1 cellular context compared by ENCODE assay signal in the genomic region with DNA sequence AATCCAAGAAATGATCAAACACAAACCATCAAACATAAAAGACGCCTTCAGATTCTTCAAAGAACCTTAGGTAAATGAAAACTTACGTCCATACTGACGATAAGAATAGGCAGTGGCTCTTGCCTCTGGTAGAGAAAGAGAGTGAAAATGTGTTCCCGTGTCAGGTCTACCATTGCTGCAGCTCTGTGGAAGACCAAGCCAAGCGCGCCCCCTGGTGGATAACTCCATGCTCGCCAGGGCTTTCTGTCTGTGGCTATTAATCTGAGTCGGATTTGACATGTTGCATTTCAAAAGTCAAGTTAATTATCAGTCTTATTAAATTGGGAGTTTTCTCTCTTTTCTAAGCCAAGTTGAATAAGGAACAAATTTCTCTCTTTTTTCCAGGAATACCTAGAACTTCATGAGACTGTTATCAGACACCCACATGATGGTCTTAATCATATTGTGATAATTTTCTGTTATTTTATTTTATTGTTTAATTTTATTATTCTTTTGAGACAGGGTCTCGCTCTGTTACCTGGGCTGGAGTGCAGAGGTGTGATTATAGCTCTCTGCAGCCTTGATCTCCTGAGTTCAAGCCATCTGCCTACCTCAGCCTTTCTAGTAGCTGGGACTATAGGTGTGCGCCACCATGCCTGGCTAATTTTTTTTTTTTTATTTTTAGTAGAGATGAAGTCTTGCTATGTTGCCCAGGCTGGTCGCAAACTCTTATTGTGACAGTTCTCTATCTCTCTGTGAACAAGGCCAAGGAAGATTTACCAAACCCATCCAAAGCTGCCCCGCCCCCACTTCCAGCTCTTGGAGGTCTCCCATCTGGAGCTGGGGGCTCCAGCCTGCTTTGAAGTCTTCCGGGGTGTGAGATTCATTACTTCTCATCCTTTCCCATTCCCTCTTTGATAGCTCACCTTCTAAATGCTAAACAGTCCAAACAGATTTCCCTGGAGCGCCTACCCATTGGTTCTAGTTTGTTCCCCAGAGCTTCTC.
TF ChIP-seq lines count a peak whose summit lies in the region.

No MANE protein-coding gene starts in this region.

TF ChIP-seq in GM12878, 131 proteins besides CTCF, POLR2A, EP300 and RAD21 (continued from another document):
- TF ChIP-seq BCLAF1 (IDR thresholded peaks at IDR 0.05), result no peak
- no peak for TF ChIP-seq CBX5 (IDR thresholded peaks at IDR 0.05; ENCODE audit: low read depth)
- no peak for TF ChIP-seq HCFC1 (IDR thresholded peaks at IDR 0.05; ENCODE audit: low read length)
- TF ChIP-seq ATF7 (IDR thresholded peaks at IDR 0.05; ENCODE audit: low read depth), result no peak
- TF ChIP-seq NR2F1 (conservative IDR thresholded peaks at IDR 0.05), result no peak
- TF ChIP-seq YY1 (IDR thresholded peaks at IDR 0.05; ENCODE audit: low read depth, low read length), result peak; percentile 92
- TF ChIP-seq FOXK2 (IDR thresholded peaks at IDR 0.05), result no peak
- peak; percentile 100 for TF ChIP-seq SMC3 (IDR thresholded peaks at IDR 0.05; ENCODE audit: borderline replicate concordance, low read length)
- TF ChIP-seq, protein P1, sequence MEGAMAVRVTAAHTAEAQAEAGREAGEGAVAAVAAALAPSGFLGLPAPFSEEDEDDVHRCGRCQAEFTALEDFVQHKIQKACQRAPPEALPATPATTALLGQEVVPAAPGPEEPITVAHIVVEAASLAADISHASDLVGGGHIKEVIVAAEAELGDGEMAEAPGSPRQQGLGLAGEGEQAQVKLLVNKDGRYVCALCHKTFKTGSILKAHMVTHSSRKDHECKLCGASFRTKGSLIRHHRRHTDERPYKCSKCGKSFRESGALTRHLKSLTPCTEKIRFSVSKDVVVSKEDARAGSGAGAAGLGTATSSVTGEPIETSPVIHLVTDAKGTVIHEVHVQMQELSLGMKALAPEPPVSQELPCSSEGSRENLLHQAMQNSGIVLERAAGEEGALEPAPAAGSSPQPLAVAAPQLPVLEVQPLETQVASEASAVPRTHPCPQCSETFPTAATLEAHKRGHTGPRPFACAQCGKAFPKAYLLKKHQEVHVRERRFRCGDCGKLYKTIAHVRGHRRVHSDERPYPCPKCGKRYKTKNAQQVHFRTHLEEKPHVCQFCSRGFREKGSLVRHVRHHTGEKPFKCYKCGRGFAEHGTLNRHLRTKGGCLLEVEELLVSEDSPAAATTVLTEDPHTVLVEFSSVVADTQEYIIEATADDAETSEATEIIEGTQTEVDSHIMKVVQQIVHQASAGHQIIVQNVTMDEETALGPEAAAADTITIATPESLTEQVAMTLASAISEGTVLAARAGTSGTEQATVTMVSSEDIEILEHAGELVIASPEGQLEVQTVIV (IDR thresholded peaks at IDR 0.05; ENCODE audit: borderline replicate concordance, partially characterized antibody), result no peak
- TF ChIP-seq RBBP5 (conservative IDR thresholded peaks at IDR 0.05), result no peak
- TF ChIP-seq TCF7 (IDR thresholded peaks at IDR 0.05; ENCODE audit: borderline replicate concordance), result peak; percentile 37; the same call in 1 of the 2 replicates
- TF ChIP-seq ZNF207 (IDR thresholded peaks at IDR 0.05; ENCODE audit: borderline replicate concordance), result no peak
- TF ChIP-seq SUZ12 (IDR thresholded peaks at IDR 0.05; ENCODE audit: unreplicated experiment), result no peak
- TF ChIP-seq LARP7 (IDR thresholded peaks at IDR 0.05), result 0 out of 2 replicates have a peak, but pooled peaks have one; percentile 30
- no peak for TF ChIP-seq ESRRA (IDR thresholded peaks at IDR 0.05; ENCODE audit: low read length)
- no peak for TF ChIP-seq CHD1 (IDR thresholded peaks at IDR 0.05; ENCODE audit: low read depth, low read length)
- no peak for TF ChIP-seq TCF12 (IDR thresholded peaks at IDR 0.05; ENCODE audit: low read depth, low read length)
- no peak for TF ChIP-seq MAX (IDR thresholded peaks at IDR 0.05; ENCODE audit: low read depth, low read length)
- no peak for TF ChIP-seq ATF3 (IDR thresholded peaks at IDR 0.05; ENCODE audit: borderline replicate concordance, extremely low read depth, low read depth, low read length)
- no peak for TF ChIP-seq IKZF2 (IDR thresholded peaks at IDR 0.05)
- no peak for TF ChIP-seq RFX5 (IDR thresholded peaks at IDR 0.05; ENCODE audit: low read depth, low read length)
